In the genomic region with DNA sequence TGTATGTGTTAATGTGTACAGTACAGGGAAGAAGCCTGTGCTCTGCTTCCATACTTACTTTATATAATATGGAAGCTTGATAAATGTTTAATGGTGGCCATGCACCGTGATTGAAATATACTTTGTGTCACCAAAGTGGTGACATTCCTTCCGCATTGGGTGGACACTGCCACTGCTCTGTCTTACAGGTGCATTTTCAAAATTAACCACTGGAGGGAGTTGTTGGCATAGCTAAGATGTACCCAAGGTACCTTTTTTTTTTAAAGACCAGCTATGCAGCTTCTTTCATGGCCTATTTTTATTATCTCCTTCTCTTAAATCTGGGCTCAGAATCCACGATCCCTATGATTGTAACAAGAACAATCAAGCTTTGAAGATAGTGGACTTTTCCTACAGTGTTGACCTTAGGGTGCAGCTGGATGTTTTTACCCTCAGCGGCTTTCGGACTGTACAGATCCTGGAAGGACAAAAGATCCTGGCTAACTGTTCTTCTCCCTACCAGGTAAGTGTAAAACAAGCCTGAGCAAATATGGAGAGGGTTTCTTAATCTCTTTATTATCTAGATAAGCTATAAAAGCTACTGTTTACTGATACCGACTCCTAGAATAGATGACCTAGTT, we compare ENCODE assay signal across 7 cellular contexts. TPM values are rescaled to one million over a fixed set of nuclear protein-coding genes. Genes with fewer than 3 reads are reported as not detected.
A peak's percentile ranks its signal among the peaks of the same experiment; 100 is the strongest.
DNase-seq lines count a peak whose midpoint lies in the region; ATAC-seq and TF ChIP-seq lines count a peak whose summit lies in the region.

No MANE protein-coding gene starts in this region.

- ATAC-seq in activated CD8-positive, alpha-beta T cell treated with anti-CD3 and anti-CD28 coated beads for 36 hours, result peak; percentile 93
- ATAC-seq in HG03025 (IDR thresholded peaks at IDR 0.05; ENCODE audit: low FRiP score, unreplicated experiment), result no peak

- H3K9me3 Mint-ChIP-seq in HFFc6, result no peaks in the 10 kb centered on the region
- H3K9me3 Mint-ChIP-seq in activated CD8-positive, alpha-beta T cell treated with anti-CD3 and anti-CD28 coated beads for 36 hours, result no peaks in the 10 kb centered on the region

- H3K4me3 Mint-ChIP-seq in HFFc6, result no peak overlapping the region
- no peak overlapping the region for H3K4me3 Mint-ChIP-seq in activated CD8-positive, alpha-beta T cell treated with anti-CD3 and anti-CD28 coated beads for 36 hours

- DNase-seq in ELF-1 (ENCODE audit: low read depth, low spot score) (peak; percentile 64), HFFc6 (peak; percentile 68), NCI-H460 (ENCODE audit: extremely low read depth, low read depth) (peak; percentile 73), foreskin melanocyte (peak; percentile 50), non-pigmented ciliary epithelial cell (ENCODE audit: low read depth) (peak; percentile 17)
- DNase-seq in activated CD8-positive, alpha-beta T cell treated with anti-CD3 and anti-CD28 coated beads for 36 hours, result peak; percentile 52

- H3K36me3 Mint-ChIP-seq in HFFc6 (ENCODE audit: low read depth), result peaks cover 4% of the 10 kb centered on the region; the same call in 1 of the 2 replicates
- peaks cover 52% of the 10 kb centered on the region for H3K36me3 Mint-ChIP-seq in activated CD8-positive, alpha-beta T cell treated with anti-CD3 and anti-CD28 coated beads for 36 hours (ENCODE audit: low read depth)

- H3K4me1 Mint-ChIP-seq in HFFc6 (ENCODE audit: low read depth), result no peaks in the 10 kb centered on the region
- no peaks in the 10 kb centered on the region for H3K4me1 Mint-ChIP-seq in activated CD8-positive, alpha-beta T cell treated with anti-CD3 and anti-CD28 coated beads for 36 hours (ENCODE audit: low read depth)

- no peaks in the 10 kb centered on the region for H3K27me3 Mint-ChIP-seq in HFFc6 (ENCODE audit: insufficient read depth)
- H3K27me3 Mint-ChIP-seq in activated CD8-positive, alpha-beta T cell treated with anti-CD3 and anti-CD28 coated beads for 36 hours, result no peaks in the 10 kb centered on the region

- intact Hi-C loops in activated CD8-positive, alpha-beta T cell treated with anti-CD3 and anti-CD28 coated beads for 36 hours (cut with micrococcal nuclease), result loop anchor here (1.0 kb wide), 1 partner anchor 57 kb away; no protein-coding TSS in a partner anchor

- POLR2A ChIA-PET in activated CD8-positive, alpha-beta T cell treated with anti-CD3 and anti-CD28 coated beads for 36 hours (lab: Charles Lee), result interaction anchor here (0.7 to 1.4 kb wide), 4 partner anchors 13 to 170 kb away, joined by 3 to 4 read pairs (median 4); no protein-coding TSS in a partner anchor

- H3K27ac Mint-ChIP-seq in HFFc6, result no peak overlapping the region
- H3K27ac Mint-ChIP-seq in activated CD8-positive, alpha-beta T cell treated with anti-CD3 and anti-CD28 coated beads for 36 hours, result no peak overlapping the region

- TF ChIP-seq CTCF in HFFc6 (IDR thresholded peaks at IDR 0.05), result peak; percentile 96
- TF ChIP-seq CTCF in activated CD8-positive, alpha-beta T cell treated with anti-CD3 and anti-CD28 coated beads for 36 hours (IDR thresholded peaks at IDR 0.05), result peak; percentile 84

- CTCF ChIA-PET in activated CD8-positive, alpha-beta T cell treated with anti-CD3 and anti-CD28 coated beads for 36 hours (lab: Charles Lee), result interaction anchor here (0.7 to 5.7 kb wide), 42 partner anchors 11 to 202 kb away, joined by 3 to 143 read pairs (median 5); partner anchors contain the start of genes ANKRD63, BMF, BUB1B and CCDC9B

RNA-seq across cellular contexts. Expression of gene PAK6, which starts 21.6 kb away (rescaled TPM):
- total RNA-seq in HFFc6 (2021; fragmentation: NEBNext Ultra II Directional; extraction: Animal tissue kit (Norgen Biotek cat#: 25700)), result not detected
- 1.6 TPM in 1 of 2 replicates, not detected in the other for total RNA-seq in NCI-H460 (2014; rRNA removed; shearing (Covaris generic))
- 0.16 and 1.8 TPM in 2 replicates for polyA plus RNA-seq in NCI-H460 (2014; cell fraction: nucleus; rRNA removed)
- under 1 TPM; 0.67 to 0.83 TPM for total RNA-seq in activated CD8-positive, alpha-beta T cell treated with anti-CD3 and anti-CD28 coated beads for 36 hours

RNA-seq across cellular contexts. Expression of gene BUB1B, which starts 56.4 kb away (rescaled TPM):
- 10 to 100 TPM; 11.5 to 38.1 (median 29.6) TPM for total RNA-seq in HFFc6 (2021; fragmentation: NEBNext Ultra II Directional; extraction: Animal tissue kit (Norgen Biotek cat#: 25700))
- total RNA-seq in NCI-H460 (2014; rRNA removed; shearing (Covaris generic)), result 42.8 and 45.7 TPM in 2 replicates
- polyA plus RNA-seq in NCI-H460 (2014; cell fraction: nucleus; rRNA removed), result 105 TPM in 2 replicates
- 10 to 100 TPM; 79.6 to 82.5 TPM for total RNA-seq in activated CD8-positive, alpha-beta T cell treated with anti-CD3 and anti-CD28 coated beads for 36 hours

Comparison
In these comparisons a context has a peak if more than half of its experiments do, and no peak if none do; other contexts are left out.
1. DNase-seq: peak in every context shown above with its lines; median percentile 73 in NCI-H460; 68 in HFFc6; 64 in ELF-1; 52 in activated CD8-positive, alpha-beta T cell treated with anti-CD3 and anti-CD28 coated beads for 36 hours; 50 in foreskin melanocyte; 17 in non-pigmented ciliary epithelial cell.